In genomic region chr13:43307921-43308433, GRCh38 we compare ENCODE assay signal across 9 cellular contexts.
DNase-seq lines count a peak whose midpoint lies in the region; ATAC-seq and TF ChIP-seq lines count a peak whose summit lies in the region.
"Had no signal": no experiment of that assay in that cellular context is flagged by ENCODE, and none has a peak within 500 bp of the region (broad histone marks: within the 10 kb centered on the region; RNA-seq: fewer than 3 reads in every experiment).

No MANE protein-coding gene starts in this region.

- H3K27me3 ChIP-seq in hepatocyte (no peaks in the 10 kb centered on the region), stomach (no peaks in the 10 kb centered on the region)

- H3K9me3 ChIP-seq in hepatocyte (ENCODE audit: low read depth): no peaks in the 10 kb centered on the region
- H3K9me3 ChIP-seq in stomach: no peaks in the 10 kb centered on the region

- H3K27ac Mint-ChIP-seq in activated B cell treated with CpG ODN at 0.5 μM for 24 hours: no peak overlapping the region

- TF ChIP-seq POLR2A in stomach (IDR thresholded peaks at IDR 0.05): no peak

- peak overlapping the region; percentile 74 for H3K27ac ChIP-seq in hepatocyte
- peak overlapping the region in 1 of 5 donors; percentile 46 for H3K27ac ChIP-seq in stomach
- H3K27ac ChIP-seq: skin epidermis had no signal

- no peak for TF ChIP-seq EP300 in stomach (IDR thresholded peaks at IDR 0.05)

- DNase-seq in GM13977 (ENCODE audit: low spot score): peak; percentile 54
- peak; percentile 80 to 85 for DNase-seq in NCI-H187 (lab: John Stamatoyannopoulos, UW)
- no peak for DNase-seq in activated B cell treated with CpG ODN at 0.5 μM for 24 hours
- DNase-seq in hepatocyte (ENCODE audit: low spot score): peak; percentile 92
- peak; percentile 80 for DNase-seq in stomach
- DNase-seq in NCI-H1436 (lab: John Stamatoyannopoulos, UW): no peak
- DNase-seq in DMS114 treated with DMSO at 0.1 percent for 48 hours (lab: John Stamatoyannopoulos, UW; ENCODE audit: unreplicated experiment): no peak

- no peaks in the 10 kb centered on the region for H3K9me3 Mint-ChIP-seq in activated B cell treated with CpG ODN at 0.5 μM for 24 hours

- in situ Hi-C loops in GM13977 (cut with MboI; ENCODE audit: low pct_unique_long_range_greater_than_20kb, low sequenced_read_pairs, unreplicated experiment): no loop called here

- H3K4me1 ChIP-seq in hepatocyte (ENCODE audit: insufficient read depth) (peaks cover 12% of the 10 kb centered on the region), stomach (peaks cover 7 to 23% (median 17%) of the 10 kb centered on the region in 4 donors)

- H3K36me3 Mint-ChIP-seq in activated B cell treated with CpG ODN at 0.5 μM for 24 hours (ENCODE audit: low read depth): no peaks in the 10 kb centered on the region

- no peaks in the 10 kb centered on the region for H4K20me1 ChIP-seq in hepatocyte (ENCODE audit: insufficient read depth, poor library complexity, severe bottlenecking)

- 43% methylated on average over 7 of the region's 7 CpGs for WGBS in hepatocyte (ENCODE audit: low lambda C conversion rate, missing lambda C conversion rate)
- 29 to 41% (median 34%) methylated on average over 7 of the region's 7 CpGs for WGBS in stomach, 5 donors

- H3K79me2 ChIP-seq in hepatocyte: no peaks in the 10 kb centered on the region

- no peaks in the 10 kb centered on the region for H3K9me2 ChIP-seq in hepatocyte (replicated peaks; ENCODE audit: insufficient read depth)

- TF ChIP-seq CTCF in GM13977 (IDR thresholded peaks at IDR 0.05; ENCODE audit: extremely low read depth, insufficient read depth, missing control alignments) (no peak), activated B cell treated with CpG ODN at 0.5 μM for 24 hours (IDR thresholded peaks at IDR 0.05) (no peak), hepatocyte (IDR thresholded peaks at IDR 0.05; ENCODE audit: poor library complexity) (no peak), stomach (IDR thresholded peaks at IDR 0.05) (no peak)

- POLR2A ChIA-PET in activated B cell treated with CpG ODN at 0.5 μM for 24 hours (lab: Charles Lee): no interaction called here

- H3K36me3 ChIP-seq in hepatocyte (replicated peaks; ENCODE audit: insufficient read depth, low read depth) (no peaks in the 10 kb centered on the region), stomach (no peaks in the 10 kb centered on the region)

- ATAC-seq in HG02642 (IDR thresholded peaks at IDR 0.05; ENCODE audit: poor library complexity, unreplicated experiment) (peak; percentile 79), activated B cell treated with CpG ODN at 0.5 μM for 24 hours (ENCODE audit: low read depth) (peak; percentile 83)

- no peak overlapping the region for H3K4me2 ChIP-seq in hepatocyte

- intact Hi-C loops in activated B cell treated with CpG ODN at 0.5 μM for 24 hours (cut with micrococcal nuclease) (no loop called here), stomach (cut with DNase I; ENCODE audit: low total_unique reads) (no loop called here)

- H3K27me3 Mint-ChIP-seq in activated B cell treated with CpG ODN at 0.5 μM for 24 hours: no peaks in the 10 kb centered on the region

- H3K4me3 Mint-ChIP-seq in activated B cell treated with CpG ODN at 0.5 μM for 24 hours: peak overlapping the region; percentile 52

- peaks cover 12% of the 10 kb centered on the region for H3K4me1 Mint-ChIP-seq in activated B cell treated with CpG ODN at 0.5 μM for 24 hours

- CTCF ChIA-PET in activated B cell treated with CpG ODN at 0.5 μM for 24 hours (lab: Charles Lee): no interaction called here

- no peak overlapping the region for H3K4me3 ChIP-seq in hepatocyte
- no peak overlapping the region for H3K4me3 ChIP-seq in stomach
- H3K4me3 ChIP-seq: skin epidermis had no signal

- H2AFZ ChIP-seq in hepatocyte: no peak overlapping the region

Comparison
In these comparisons a context has a peak if more than half of its experiments do, and no peak if none do; other contexts are left out.
1. DNase-seq: peak in GM13977 (single experiment), NCI-H187 (2 of 2), hepatocyte (single experiment) and stomach (single experiment); none in activated B cell treated with CpG ODN at 0.5 μM for 24 hours (single experiment), NCI-H1436 (single experiment) and DMS114 treated with DMSO at 0.1 percent for 48 hours (single experiment).